Comparison of ENCODE assay signal across 22 cellular contexts in the genomic region with DNA sequence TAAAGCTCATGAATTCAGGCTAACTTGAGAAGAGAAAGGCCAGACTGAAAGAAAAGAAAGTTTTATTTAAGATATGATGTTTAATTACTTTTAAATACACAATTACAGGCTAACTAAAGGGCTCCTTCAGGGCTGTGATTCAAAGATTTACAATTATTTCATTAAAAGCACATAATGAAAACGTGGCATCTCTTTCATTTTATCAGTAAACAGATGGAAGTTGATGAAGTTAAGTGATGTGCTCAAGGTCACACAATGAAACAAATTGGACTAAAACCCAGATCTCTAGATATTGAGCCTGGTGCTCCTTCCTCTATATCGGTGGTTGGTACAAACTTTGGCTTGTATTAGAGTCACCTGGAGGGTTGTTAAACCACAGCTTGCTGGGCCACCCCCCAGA.
"Had no signal": no experiment of that assay in that cellular context is flagged by ENCODE, and none has a peak within 500 bp of the region (broad histone marks: within the 10 kb centered on the region; RNA-seq: fewer than 3 reads in every experiment).

No MANE protein-coding gene starts in this region.

- H3K27ac Mint-ChIP-seq: endodermal cell; naive B cell; neural progenitor cell; stimulated activated naive B cell treated with anti-CD40 and anti-IgM and Interleukin-4, amounts not matched to agents 10 μg/mL and 1 μg/mL and 100 μg/mL, for 72 hours had no signal

- H3K4me3 ChIP-seq: colonic mucosa, hepatocyte, neural progenitor cell, pancreas, psoas muscle, thoracic aorta, transverse colon had no signal

- H3K36me3 Mint-ChIP-seq: naive B cell; neural progenitor cell; stimulated activated naive B cell treated with anti-CD40 and anti-IgM and Interleukin-4, amounts not matched to agents 10 μg/mL and 1 μg/mL and 100 μg/mL, for 72 hours had no signal

- DNase-seq: colonic mucosa; dermis blood vessel endothelial cell; endodermal cell; erythroblast; foreskin keratinocyte; head of caudate nucleus; kidney glomerular epithelial cell; mesendoderm; naive B cell; nucleus accumbens; pancreas; psoas muscle; stimulated activated CD4-positive, alpha-beta T cell treated with anti-CD3 and anti-CD28 coated beads, Interleukin-2, amount 100 ng/mL, for 24 hours; stimulated activated CD4-positive, alpha-beta T cell treated with anti-CD3 and anti-CD28 coated beads, Interleukin-4, amount 100 ng/mL, for 4 hours; stimulated activated naive B cell treated with anti-CD40 and anti-IgM and Interleukin-4, amounts not matched to agents 10 μg/mL and 1 μg/mL and 100 μg/mL, for 72 hours; stimulated activated naive CD8-positive, alpha-beta T cell treated with anti-CD3 and anti-CD28 coated beads, Interleukin-15, amount 100 ng/mL, for 72 hours; substantia nigra; transverse colon had no signal

- H3K27me3 ChIP-seq: colonic mucosa, foreskin keratinocyte, hepatocyte, neural progenitor cell, pancreas, transverse colon had no signal

- H3K79me2 ChIP-seq: hepatocyte had no signal

- H3K4me3 Mint-ChIP-seq: endodermal cell; naive B cell; neural progenitor cell; stimulated activated naive B cell treated with anti-CD40 and anti-IgM and Interleukin-4, amounts not matched to agents 10 μg/mL and 1 μg/mL and 100 μg/mL, for 72 hours had no signal

- H3K9ac ChIP-seq: neural progenitor cell had no signal

- H3K36me3 ChIP-seq: colonic mucosa, neural progenitor cell, pancreas, thoracic aorta, transverse colon had no signal

- H3K27ac ChIP-seq: colonic mucosa, foreskin keratinocyte, hepatocyte, neural progenitor cell, pancreas, psoas muscle, thoracic aorta, transverse colon had no signal

- H3K4me1 ChIP-seq: colonic mucosa, neural progenitor cell, pancreas, psoas muscle had no signal

- H3K27me3 Mint-ChIP-seq: stimulated activated naive B cell treated with anti-CD40 and anti-IgM and Interleukin-4, amounts not matched to agents 10 μg/mL and 1 μg/mL and 100 μg/mL, for 72 hours; stimulated activated naive CD8-positive, alpha-beta T cell treated with anti-CD3 and anti-CD28 coated beads, Interleukin-15, amount 100 ng/mL, for 72 hours had no signal

- H2AFZ ChIP-seq: hepatocyte, neural progenitor cell had no signal

- ATAC-seq: foreskin keratinocyte; pancreas; psoas muscle; sciatic nerve; stimulated activated naive B cell treated with anti-CD40 and anti-IgM and Interleukin-4, amounts not matched to agents 10 μg/mL and 1 μg/mL and 100 μg/mL, for 72 hours; stimulated activated naive CD8-positive, alpha-beta T cell treated with anti-CD3 and anti-CD28 coated beads, Interleukin-15, amount 100 ng/mL, for 72 hours had no signal

- H3K9me3 ChIP-seq: colonic mucosa, pancreas, psoas muscle, thoracic aorta, transverse colon had no signal

- H3K4me2 ChIP-seq: hepatocyte, neural progenitor cell had no signal

- H3K9me3 Mint-ChIP-seq: endodermal cell; naive B cell; neural progenitor cell; stimulated activated naive B cell treated with anti-CD40 and anti-IgM and Interleukin-4, amounts not matched to agents 10 μg/mL and 1 μg/mL and 100 μg/mL, for 72 hours; stimulated activated naive CD8-positive, alpha-beta T cell treated with anti-CD3 and anti-CD28 coated beads, Interleukin-15, amount 100 ng/mL, for 72 hours had no signal
